1 cellular context compared by ENCODE assay signal in the genomic region with DNA sequence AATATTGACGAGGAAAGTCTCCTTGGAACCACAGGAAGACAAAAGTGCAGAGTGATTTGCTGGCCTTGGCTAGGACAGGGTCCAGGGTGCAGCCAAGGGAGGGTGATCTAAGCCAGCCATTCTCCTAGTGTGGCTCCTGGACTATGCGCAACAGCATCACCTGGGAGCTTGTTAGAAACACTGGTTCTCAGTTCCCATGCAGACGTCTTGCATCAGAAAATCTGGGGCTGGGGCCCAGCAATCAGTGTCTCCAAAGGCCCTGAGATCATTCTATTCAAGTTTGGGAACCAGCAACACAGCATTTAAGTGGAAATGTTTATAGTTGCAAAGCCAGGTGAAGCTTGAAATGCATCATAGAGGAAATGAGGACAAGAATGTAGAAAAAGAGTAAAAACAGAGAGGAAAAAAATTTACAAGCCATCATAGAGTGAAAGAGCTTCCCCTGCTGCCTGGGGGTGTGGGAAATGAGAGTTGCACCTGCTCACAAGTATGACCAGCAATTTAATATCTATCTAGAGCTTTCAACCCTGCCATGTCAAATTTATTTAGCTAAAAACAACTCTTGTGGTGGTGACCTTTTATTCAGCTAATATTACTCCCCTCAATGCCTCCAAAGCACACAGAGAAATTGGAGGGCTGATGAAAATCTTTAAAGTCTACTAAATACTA.
TF ChIP-seq lines count a peak whose summit lies in the region.

No MANE protein-coding gene starts in this region.

TF ChIP-seq in HepG2, 621 proteins besides CTCF, POLR2A, EP300 and RAD21:
- no peak for TF ChIP-seq FOXO1 (CRISPR knock-in tag; IDR thresholded peaks at IDR 0.05)
- TF ChIP-seq, protein P1, sequence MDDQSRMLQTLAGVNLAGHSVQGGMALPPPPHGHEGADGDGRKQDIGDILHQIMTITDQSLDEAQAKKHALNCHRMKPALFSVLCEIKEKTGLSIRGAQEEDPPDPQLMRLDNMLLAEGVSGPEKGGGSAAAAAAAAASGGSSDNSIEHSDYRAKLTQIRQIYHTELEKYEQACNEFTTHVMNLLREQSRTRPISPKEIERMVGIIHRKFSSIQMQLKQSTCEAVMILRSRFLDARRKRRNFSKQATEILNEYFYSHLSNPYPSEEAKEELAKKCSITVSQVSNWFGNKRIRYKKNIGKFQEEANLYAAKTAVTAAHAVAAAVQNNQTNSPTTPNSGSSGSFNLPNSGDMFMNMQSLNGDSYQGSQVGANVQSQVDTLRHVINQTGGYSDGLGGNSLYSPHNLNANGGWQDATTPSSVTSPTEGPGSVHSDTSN (CRISPR knock-in tag; IDR thresholded peaks at IDR 0.05; ENCODE audit: borderline replicate concordance): no peak
- TF ChIP-seq, protein P2, sequence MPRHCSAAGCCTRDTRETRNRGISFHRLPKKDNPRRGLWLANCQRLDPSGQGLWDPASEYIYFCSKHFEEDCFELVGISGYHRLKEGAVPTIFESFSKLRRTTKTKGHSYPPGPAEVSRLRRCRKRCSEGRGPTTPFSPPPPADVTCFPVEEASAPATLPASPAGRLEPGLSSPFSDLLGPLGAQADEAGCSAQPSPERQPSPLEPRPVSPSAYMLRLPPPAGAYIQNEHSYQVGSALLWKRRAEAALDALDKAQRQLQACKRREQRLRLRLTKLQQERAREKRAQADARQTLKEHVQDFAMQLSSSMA (CRISPR knock-in tag; IDR thresholded peaks at IDR 0.05): no peak
